17 cellular contexts compared by ENCODE assay signal in genomic region chr21:38470762-38471161, GRCh38. TPM values are rescaled to one million over a fixed set of nuclear protein-coding genes. Genes with fewer than 3 reads are reported as not detected.
A peak's percentile ranks its signal among the peaks of the same experiment; 100 is the strongest.
DNase-seq lines count a peak whose midpoint lies in the region; ATAC-seq and TF ChIP-seq lines count a peak whose summit lies in the region.
"Had no signal": no experiment of that assay in that cellular context is flagged by ENCODE, and none has a peak within 500 bp of the region (broad histone marks: within the 10 kb centered on the region; RNA-seq: fewer than 3 reads in every experiment).

No MANE protein-coding gene starts in this region.

- ATAC-seq in HG02884 (IDR thresholded peaks at IDR 0.05; ENCODE audit: unreplicated experiment), result no peak
- ATAC-seq: stimulated activated naive B cell treated with anti-CD40 and anti-IgM and Interleukin-4, amounts not matched to agents 10 μg/mL and 1 μg/mL and 100 μg/mL, for 72 hours; T-cell had no signal

- TF ChIP-seq CTCF in RWPE1 (conservative IDR thresholded peaks at IDR 0.05; ENCODE audit: low read depth) (no peak), epithelial cell of esophagus (IDR thresholded peaks at IDR 0.05; ENCODE audit: insufficient read depth, low read depth, low read length, missing control alignments) (no peak)

- CTCF ChIA-PET in RWPE1 (lab: Yijun Ruan, JAX), result interaction anchor here (0.8 kb wide), 1 partner anchor 26 kb away, joined by 4 read pairs; no protein-coding TSS in a partner anchor

- no peak overlapping the region for H3K27ac ChIP-seq in RWPE1
- H3K27ac ChIP-seq: esophagus muscularis mucosa, PC-9 had no signal

- POLR2A ChIA-PET in RWPE1 (lab: Yijun Ruan, JAX; ENCODE audit: low non-redundant PET), result no interaction called here

- DNase-seq in NCI-H2196 (lab: John Stamatoyannopoulos, UW; ENCODE audit: unreplicated experiment) (peak; percentile 12), NCI-H2196 treated with DMSO at 0.1 percent for 48 hours (lab: John Stamatoyannopoulos, UW; ENCODE audit: unreplicated experiment) (no peak), RWPE1 (ENCODE audit: low spot score) (peak; percentile 65), epithelial cell of esophagus (ENCODE audit: low read depth) (peak; percentile 77), renal cortical epithelial cell (ENCODE audit: low read depth) (peak; percentile 42)
- DNase-seq in effector CD4-positive, alpha-beta T cell, result no peak
- no peak for DNase-seq in activated CD4-positive, alpha-beta T cell treated with anti-CD3 and anti-CD28 coated beads for 1 hour
- DNase-seq: activated CD4-positive, alpha-beta T cell treated with anti-CD3 and anti-CD28 coated beads, Interleukin-2, amount 50 U/mL, for 1 hour; activated T-cell treated with anti-CD3 and anti-CD28 coated beads, Interleukin-2, amount 50 U/mL, for 24 hours; Caco-2; NCI-H1417 treated with DMSO at 0.1 percent for 48 hours; NCI-H446 treated with DMSO at 0.1 percent for 48 hours; PC-9; stimulated activated naive B cell treated with anti-CD40 and anti-IgM and Interleukin-4, amounts not matched to agents 10 μg/mL and 1 μg/mL and 100 μg/mL, for 72 hours; T-cell had no signal

- no peak overlapping the region for H3K4me3 ChIP-seq in epithelial cell of esophagus (ENCODE audit: low read length)
- H3K4me3 ChIP-seq: esophagus muscularis mucosa, PC-9 had no signal

RNA-seq across cellular contexts. Expression of gene ERG, which starts 27.5 kb away (rescaled TPM):
- total RNA-seq in renal cortical epithelial cell, result under 0.01 and 0.15 TPM in 2 replicates
- total RNA-seq: Caco-2, PC-9 had no signal

Comparison
In these comparisons a context has a peak if more than half of its experiments do, and no peak if none do; other contexts are left out.
1. DNase-seq: peak in NCI-H2196 (single experiment), RWPE1 (single experiment), epithelial cell of esophagus (single experiment) and renal cortical epithelial cell (single experiment); none in NCI-H2196 treated with DMSO at 0.1 percent for 48 hours (single experiment), effector CD4-positive, alpha-beta T cell (single experiment) and activated CD4-positive, alpha-beta T cell treated with anti-CD3 and anti-CD28 coated beads for 1 hour (single experiment).